8 cellular contexts compared by ENCODE assay signal in the genomic region with DNA sequence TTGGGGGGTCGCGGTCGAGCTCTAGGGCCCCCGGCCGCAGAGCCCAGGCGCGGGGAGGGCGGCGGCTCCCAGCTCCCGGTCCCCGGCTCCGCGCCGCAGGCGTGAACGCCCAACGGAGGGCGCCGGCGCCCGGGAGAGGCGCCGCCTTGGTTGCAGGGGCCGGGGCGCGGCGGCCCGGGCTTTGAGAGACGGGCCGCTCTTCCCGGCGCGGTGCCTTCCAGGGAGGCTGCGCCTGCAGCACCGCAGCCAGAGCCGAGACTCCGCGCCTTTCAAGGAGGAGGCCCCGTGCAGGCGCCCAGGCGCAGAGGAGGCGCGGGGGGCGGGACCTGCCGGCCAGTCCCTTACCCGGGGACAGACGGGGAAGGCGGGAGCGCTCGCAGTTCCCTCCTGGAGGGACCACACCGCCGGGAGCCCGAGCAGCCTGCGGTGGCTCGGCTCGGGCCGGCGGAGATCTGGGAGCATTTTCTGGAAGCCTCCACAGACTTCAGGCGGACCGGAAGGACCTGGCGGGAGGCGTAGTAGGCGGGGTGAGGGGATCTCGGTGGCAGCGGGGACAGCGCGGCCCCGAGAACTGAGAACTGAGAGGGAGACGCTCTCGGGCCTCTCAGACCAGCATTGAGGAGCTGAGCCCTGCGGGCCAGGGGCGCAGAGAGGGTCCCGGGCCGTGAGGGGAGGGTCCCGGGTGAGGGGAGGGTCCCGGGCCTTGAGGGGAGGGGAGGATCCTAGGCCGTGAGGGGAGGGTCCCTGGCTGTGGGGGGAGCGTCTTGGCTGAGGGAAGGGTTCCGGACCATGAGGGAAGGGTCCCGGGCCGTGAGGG. TPM values are rescaled to one million over a fixed set of nuclear protein-coding genes. Genes with fewer than 3 reads are reported as not detected.
DNase-seq lines count a peak whose midpoint lies in the region; ATAC-seq, FAIRE-seq and TF ChIP-seq lines count a peak whose summit lies in the region.

No MANE protein-coding gene starts in this region.

- ATAC-seq in GM19328 (IDR thresholded peaks at IDR 0.05; ENCODE audit: unreplicated experiment): no peak

- peaks cover 0 to 7% (median 6%) of the 10 kb centered on the region in 3 experiments; a peak in 4 of 7 replicates for H3K36me3 Mint-ChIP-seq in H9 (ENCODE audit: insufficient read depth in 1 of 3, low read depth in 3 of 3)
- no peaks in the 10 kb centered on the region for H3K36me3 Mint-ChIP-seq in activated T-cell treated with anti-CD3 and anti-CD28 coated beads, Interleukin-2, amount 50 U/mL, for 24 hours (ENCODE audit: low read depth)

- no peaks in the 10 kb centered on the region for H3K27me3 ChIP-seq in H9 (ENCODE audit: insufficient read depth, low read length)
- H3K27me3 ChIP-seq in neuronal stem cell (ENCODE audit: control insufficient read depth in 3 of 3, insufficient read depth in 3 of 3, low read depth in 1 of 3, low read length in 3 of 3): no peaks in the 10 kb centered on the region

- no peak overlapping the region for H3K27ac Mint-ChIP-seq in H9
- H3K27ac Mint-ChIP-seq in activated T-cell treated with anti-CD3 and anti-CD28 coated beads, Interleukin-2, amount 50 U/mL, for 24 hours: no peak overlapping the region

- no CpG with 5 or more reads among the region's 81 CpGs for WGBS in H9 (ENCODE audit: extremely low coverage, insufficient read length, low lambda C conversion rate)
- no CpG with 5 or more reads among the region's 81 CpGs for WGBS in neuronal stem cell (ENCODE audit: extremely low coverage in 2 of 2, insufficient read length in 2 of 2, insufficient replicate concordance in 1 of 2), 2 donors

- H3K4me2 ChIP-seq in H9 (ENCODE audit: insufficient read depth, insufficient read length, low read length) (peak overlapping the region; percentile 59), neuronal stem cell (ENCODE audit: insufficient read depth, low read length, poor library complexity, severe bottlenecking) (peak overlapping the region; percentile 99)

- no peak overlapping the region for H4K8ac ChIP-seq in H9 (replicated peaks; ENCODE audit: insufficient read length, low read depth, low read length)
- no peak overlapping the region for H4K8ac ChIP-seq in neuronal stem cell (ENCODE audit: low read depth, low read length)

- H2BK5ac ChIP-seq in H9 (ENCODE audit: insufficient read length, low read length) (no peak overlapping the region), neuronal stem cell (ENCODE audit: low read length) (no peak overlapping the region)

- H3K14ac ChIP-seq in H9 (ENCODE audit: insufficient read depth, low read length) (no peak overlapping the region; the same call in 1 of the 2 replicates), neuronal stem cell (ENCODE audit: low read length) (peak overlapping the region; percentile 14)

- no peak overlapping the region for H2BK12ac ChIP-seq in H9 (ENCODE audit: insufficient read length, low read depth, low read length)
- peak overlapping the region; percentile 69 for H2BK12ac ChIP-seq in neuronal stem cell (ENCODE audit: low read length)

- no peak overlapping the region for H2BK20ac ChIP-seq in H9 (ENCODE audit: low read depth, low read length, poor library complexity, severe bottlenecking)

- H3K4me3 Mint-ChIP-seq in H9: peak overlapping the region; percentile 71 to 79
- peak overlapping the region; percentile 69 for H3K4me3 Mint-ChIP-seq in activated T-cell treated with anti-CD3 and anti-CD28 coated beads, Interleukin-2, amount 50 U/mL, for 24 hours

- H3K79me2 ChIP-seq in H9 (ENCODE audit: insufficient read depth, low read length): no peaks in the 10 kb centered on the region

- H2AK5ac ChIP-seq in H9 (ENCODE audit: insufficient read length, low read length) (no peak overlapping the region), neuronal stem cell (ENCODE audit: low read depth, low read length) (peak overlapping the region; percentile 11)

- H3K36me3 ChIP-seq in neuronal stem cell (replicated peaks in 1 of 2; ENCODE audit: control insufficient read depth in 2 of 2, insufficient read depth in 2 of 2, low read length in 2 of 2): no peaks in the 10 kb centered on the region

- H3K4ac ChIP-seq in H9 (ENCODE audit: low read depth, low read length) (no peak overlapping the region), neuronal stem cell (ENCODE audit: low read length) (no peak overlapping the region)

- peaks cover 5 to 7% of the 10 kb centered on the region in 2 experiments for H3K9me3 Mint-ChIP-seq in H9
- H3K9me3 Mint-ChIP-seq in activated T-cell treated with anti-CD3 and anti-CD28 coated beads, Interleukin-2, amount 50 U/mL, for 24 hours: no peaks in the 10 kb centered on the region

- H3T11ph ChIP-seq in H9 (ENCODE audit: low read length): no peak overlapping the region

- H3K9me3 ChIP-seq in H9 (ENCODE audit: control insufficient read depth, low read depth, low read length): no peaks in the 10 kb centered on the region
- no peaks in the 10 kb centered on the region for H3K9me3 ChIP-seq in neuronal stem cell (replicated peaks in 1 of 2; ENCODE audit: control insufficient read depth in 2 of 2, insufficient read depth in 1 of 2, low read depth in 1 of 2, low read length in 2 of 2)

- no peak overlapping the region for H3K23ac ChIP-seq in H9 (ENCODE audit: insufficient read length, low read depth, low read length)
- peak overlapping the region; percentile 90 for H3K23ac ChIP-seq in neuronal stem cell (ENCODE audit: low read depth, low read length, poor library complexity)

- H2BK120ac ChIP-seq in H9 (ENCODE audit: low read depth, low read length, poor library complexity, severe bottlenecking) (no peak overlapping the region), neuronal stem cell (ENCODE audit: low read depth, low read length) (peak overlapping the region; percentile 87)

- no peak for TF ChIP-seq CTCF in H9 (conservative IDR thresholded peaks at IDR 0.05)

- peaks cover 15% of the 10 kb centered on the region for H3K23me2 ChIP-seq in H9 (ENCODE audit: insufficient read length, low read depth, low read length, poor library complexity, severe bottlenecking)

- no peaks in the 10 kb centered on the region for H3K79me1 ChIP-seq in H9 (ENCODE audit: insufficient read depth, low read depth, low read length, poor library complexity, severe bottlenecking)
- peaks cover 5% of the 10 kb centered on the region for H3K79me1 ChIP-seq in neuronal stem cell (ENCODE audit: low read depth, low read length)

- H4K91ac ChIP-seq in H9 (ENCODE audit: insufficient read length, low read depth, low read length): no peak overlapping the region
- H4K91ac ChIP-seq in neuronal stem cell (ENCODE audit: low read depth, low read length, poor library complexity): no peak overlapping the region

- H2AFZ ChIP-seq in H9 (ENCODE audit: low read length) (no peak overlapping the region), neuronal stem cell (ENCODE audit: low read length) (peak overlapping the region; percentile 98)

- H3K27ac ChIP-seq in H9 (ENCODE audit: insufficient read length, low read depth, low read length) (no peak overlapping the region), neuronal stem cell (replicated peaks; ENCODE audit: low read length) (peak overlapping the region; percentile 36)

- H2BK15ac ChIP-seq in H9 (ENCODE audit: low read depth, low read length) (no peak overlapping the region), neuronal stem cell (ENCODE audit: low read length) (peak overlapping the region; percentile 97)

- H3K9ac ChIP-seq in H9 (ENCODE audit: extremely low read depth, insufficient read length, low read length): no peak overlapping the region
- H3K9ac ChIP-seq in neuronal stem cell (ENCODE audit: low read depth, low read length, poor library complexity): peak overlapping the region; percentile 85

- peak overlapping the region; percentile 40; the same call in 1 of the 2 replicates for H3K4me3 ChIP-seq in GM08714 (ENCODE audit: low read length)
- peak overlapping the region; percentile 47 to 79 for H3K4me3 ChIP-seq in neuronal stem cell (ENCODE audit: low read length in 2 of 2)

- peaks cover 9% of the 10 kb centered on the region for H3K27me3 Mint-ChIP-seq in H9 (ENCODE audit: low read depth)
- H3K27me3 Mint-ChIP-seq in activated T-cell treated with anti-CD3 and anti-CD28 coated beads, Interleukin-2, amount 50 U/mL, for 24 hours: peaks cover 46% of the 10 kb centered on the region

- H3K56ac ChIP-seq in H9 (ENCODE audit: insufficient read length, low read depth, low read length): no peak overlapping the region

- peaks cover 14% of the 10 kb centered on the region in 2 experiments for H3K4me1 Mint-ChIP-seq in H9
- H3K4me1 Mint-ChIP-seq in activated T-cell treated with anti-CD3 and anti-CD28 coated beads, Interleukin-2, amount 50 U/mL, for 24 hours (ENCODE audit: low read depth): peaks cover 9% of the 10 kb centered on the region

- peak; percentile 63 for DNase-seq in H9
- peak; percentile 59 for DNase-seq in NCI-H1105 (lab: John Stamatoyannopoulos, UW)
- DNase-seq in activated T-cell treated with anti-CD3 and anti-CD28 coated beads, Interleukin-2, amount 50 U/mL, for 24 hours: peak; percentile 62
- DNase-seq in frontal cortex (ENCODE audit: low spot score in 2 of 2): peak; percentile 48 to 54
- peak; percentile 64 for DNase-seq in neuronal stem cell (ENCODE audit: low spot score)
- no peak for DNase-seq in epidermal melanocyte (ENCODE audit: insufficient read length, low spot score)

- 0 out of 2 replicates have a peak, but pooled peaks cover 2% of the 10 kb centered on the region for H3K4me1 ChIP-seq in H9 (ENCODE audit: insufficient read depth, low read length)
- peaks cover 5 to 9% of the 10 kb centered on the region in 2 donors for H3K4me1 ChIP-seq in neuronal stem cell (ENCODE audit: control insufficient read depth in 2 of 2, insufficient read depth in 1 of 2, low read depth in 1 of 2, low read length in 2 of 2)

- H4K20me1 ChIP-seq in H9 (ENCODE audit: control insufficient read depth, insufficient read depth, insufficient read length): no peaks in the 10 kb centered on the region

- no peak overlapping the region for H3K18ac ChIP-seq in H9 (ENCODE audit: insufficient read length, low read depth, low read length)
- H3K18ac ChIP-seq in neuronal stem cell (ENCODE audit: low read length): peak overlapping the region; percentile 94

- no peak overlapping the region for H4K5ac ChIP-seq in H9 (ENCODE audit: insufficient read length, low read depth, low read length)

- no peak for FAIRE-seq in frontal cortex (lab: Jason Lieb, UNC)

RNA-seq across cellular contexts. Expression of a gene that starts 25.5 kb away (rescaled TPM):
- total RNA-seq in H9 (2021) (17.0 and 18.5 TPM in 2 replicates), frontal cortex (137 TPM)
- polyA plus RNA-seq in neuronal stem cell (2013, experiment 1 of 2): 20.8 TPM
- polyA plus RNA-seq in neuronal stem cell (2013, experiment 2 of 2): 20.3 TPM
